In genomic region chr6:107458687-107459282, GRCh38 we compare ENCODE assay signal across 1 cellular context.
TF ChIP-seq lines count a peak whose summit lies in the region.

No MANE protein-coding gene starts in this region.

TF ChIP-seq in HepG2, 621 proteins besides CTCF, POLR2A, EP300 and RAD21 (continued from another document and continues in another):
- TF ChIP-seq, protein P1, sequence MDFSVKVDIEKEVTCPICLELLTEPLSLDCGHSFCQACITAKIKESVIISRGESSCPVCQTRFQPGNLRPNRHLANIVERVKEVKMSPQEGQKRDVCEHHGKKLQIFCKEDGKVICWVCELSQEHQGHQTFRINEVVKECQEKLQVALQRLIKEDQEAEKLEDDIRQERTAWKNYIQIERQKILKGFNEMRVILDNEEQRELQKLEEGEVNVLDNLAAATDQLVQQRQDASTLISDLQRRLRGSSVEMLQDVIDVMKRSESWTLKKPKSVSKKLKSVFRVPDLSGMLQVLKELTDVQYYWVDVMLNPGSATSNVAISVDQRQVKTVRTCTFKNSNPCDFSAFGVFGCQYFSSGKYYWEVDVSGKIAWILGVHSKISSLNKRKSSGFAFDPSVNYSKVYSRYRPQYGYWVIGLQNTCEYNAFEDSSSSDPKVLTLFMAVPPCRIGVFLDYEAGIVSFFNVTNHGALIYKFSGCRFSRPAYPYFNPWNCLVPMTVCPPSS (IDR thresholded peaks at IDR 0.05) = no peak
- 0 out of 2 replicates have a peak, but pooled peaks have one; percentile 50 for TF ChIP-seq ZNF550 (CRISPR knock-in tag; IDR thresholded peaks at IDR 0.05; ENCODE audit: borderline replicate concordance)
- no peak for TF ChIP-seq ZNF878 (CRISPR knock-in tag; IDR thresholded peaks at IDR 0.05)
- no peak for TF ChIP-seq ZNF776 (CRISPR knock-in tag; IDR thresholded peaks at IDR 0.05)
- no peak for TF ChIP-seq ZNF136 (CRISPR knock-in tag; IDR thresholded peaks at IDR 0.05; ENCODE audit: low read depth)
- TF ChIP-seq ZNF720 (CRISPR knock-in tag; IDR thresholded peaks at IDR 0.05) = no peak
- no peak for TF ChIP-seq GATAD1 (CRISPR knock-in tag; IDR thresholded peaks at IDR 0.05)
- TF ChIP-seq, protein P2, sequence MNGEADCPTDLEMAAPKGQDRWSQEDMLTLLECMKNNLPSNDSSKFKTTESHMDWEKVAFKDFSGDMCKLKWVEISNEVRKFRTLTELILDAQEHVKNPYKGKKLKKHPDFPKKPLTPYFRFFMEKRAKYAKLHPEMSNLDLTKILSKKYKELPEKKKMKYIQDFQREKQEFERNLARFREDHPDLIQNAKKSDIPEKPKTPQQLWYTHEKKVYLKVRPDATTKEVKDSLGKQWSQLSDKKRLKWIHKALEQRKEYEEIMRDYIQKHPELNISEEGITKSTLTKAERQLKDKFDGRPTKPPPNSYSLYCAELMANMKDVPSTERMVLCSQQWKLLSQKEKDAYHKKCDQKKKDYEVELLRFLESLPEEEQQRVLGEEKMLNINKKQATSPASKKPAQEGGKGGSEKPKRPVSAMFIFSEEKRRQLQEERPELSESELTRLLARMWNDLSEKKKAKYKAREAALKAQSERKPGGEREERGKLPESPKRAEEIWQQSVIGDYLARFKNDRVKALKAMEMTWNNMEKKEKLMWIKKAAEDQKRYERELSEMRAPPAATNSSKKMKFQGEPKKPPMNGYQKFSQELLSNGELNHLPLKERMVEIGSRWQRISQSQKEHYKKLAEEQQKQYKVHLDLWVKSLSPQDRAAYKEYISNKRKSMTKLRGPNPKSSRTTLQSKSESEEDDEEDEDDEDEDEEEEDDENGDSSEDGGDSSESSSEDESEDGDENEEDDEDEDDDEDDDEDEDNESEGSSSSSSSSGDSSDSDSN (CRISPR knock-in tag; IDR thresholded peaks at IDR 0.05) = no peak
- TF ChIP-seq ZNF468 (CRISPR knock-in tag; IDR thresholded peaks at IDR 0.05) = 0 out of 2 replicates have a peak, but pooled peaks have one; percentile 54
- peak; percentile 1; the same call in 1 of the 2 replicates for TF ChIP-seq STAG1 (CRISPR knock-in tag; IDR thresholded peaks at IDR 0.05)
- no peak for TF ChIP-seq RBFOX2 (IDR thresholded peaks at IDR 0.05; ENCODE audit: low read depth, low read length)
- peak; percentile 17; the same call in 1 of the 2 replicates for TF ChIP-seq RFX5 (IDR thresholded peaks at IDR 0.05; ENCODE audit: low read depth, low read length)
- 0 out of 2 replicates have a peak, but pooled peaks have one; percentile 36 for TF ChIP-seq HHEX (CRISPR knock-in tag; IDR thresholded peaks at IDR 0.05)
- no peak for TF ChIP-seq BATF2 (CRISPR knock-in tag; IDR thresholded peaks at IDR 0.05)
- TF ChIP-seq HNRNPL (IDR thresholded peaks at IDR 0.05; ENCODE audit: low read depth, low read length) = no peak
- TF ChIP-seq ZNF180 (CRISPR knock-in tag; IDR thresholded peaks at IDR 0.05; ENCODE audit: borderline replicate concordance, low read depth) = no peak
- no peak for TF ChIP-seq ZSCAN12 (CRISPR knock-in tag; IDR thresholded peaks at IDR 0.05)
- no peak for TF ChIP-seq ZFP36L1 (CRISPR knock-in tag; IDR thresholded peaks at IDR 0.05)
- TF ChIP-seq ARHGAP35 (CRISPR knock-in tag; IDR thresholded peaks at IDR 0.05; ENCODE audit: borderline replicate concordance) = no peak
- TF ChIP-seq ZNF768 (CRISPR knock-in tag; IDR thresholded peaks at IDR 0.05) = peak; percentile 20; the same call in 1 of the 2 replicates
- TF ChIP-seq HDAC1 (CRISPR knock-in tag; IDR thresholded peaks at IDR 0.05) = peak; percentile 41; the same call in 1 of the 2 replicates
- peak; percentile 88 for TF ChIP-seq ZNF225 (CRISPR knock-in tag; IDR thresholded peaks at IDR 0.05)
- no peak for TF ChIP-seq HOXA9 (CRISPR knock-in tag; IDR thresholded peaks at IDR 0.05; ENCODE audit: borderline replicate concordance)
- no peak for TF ChIP-seq SIN3A (IDR thresholded peaks at IDR 0.05; ENCODE audit: borderline replicate concordance, low read depth, low read length)
- no peak for TF ChIP-seq NR2F1 (CRISPR knock-in tag; IDR thresholded peaks at IDR 0.05)
- TF ChIP-seq, protein P3, sequence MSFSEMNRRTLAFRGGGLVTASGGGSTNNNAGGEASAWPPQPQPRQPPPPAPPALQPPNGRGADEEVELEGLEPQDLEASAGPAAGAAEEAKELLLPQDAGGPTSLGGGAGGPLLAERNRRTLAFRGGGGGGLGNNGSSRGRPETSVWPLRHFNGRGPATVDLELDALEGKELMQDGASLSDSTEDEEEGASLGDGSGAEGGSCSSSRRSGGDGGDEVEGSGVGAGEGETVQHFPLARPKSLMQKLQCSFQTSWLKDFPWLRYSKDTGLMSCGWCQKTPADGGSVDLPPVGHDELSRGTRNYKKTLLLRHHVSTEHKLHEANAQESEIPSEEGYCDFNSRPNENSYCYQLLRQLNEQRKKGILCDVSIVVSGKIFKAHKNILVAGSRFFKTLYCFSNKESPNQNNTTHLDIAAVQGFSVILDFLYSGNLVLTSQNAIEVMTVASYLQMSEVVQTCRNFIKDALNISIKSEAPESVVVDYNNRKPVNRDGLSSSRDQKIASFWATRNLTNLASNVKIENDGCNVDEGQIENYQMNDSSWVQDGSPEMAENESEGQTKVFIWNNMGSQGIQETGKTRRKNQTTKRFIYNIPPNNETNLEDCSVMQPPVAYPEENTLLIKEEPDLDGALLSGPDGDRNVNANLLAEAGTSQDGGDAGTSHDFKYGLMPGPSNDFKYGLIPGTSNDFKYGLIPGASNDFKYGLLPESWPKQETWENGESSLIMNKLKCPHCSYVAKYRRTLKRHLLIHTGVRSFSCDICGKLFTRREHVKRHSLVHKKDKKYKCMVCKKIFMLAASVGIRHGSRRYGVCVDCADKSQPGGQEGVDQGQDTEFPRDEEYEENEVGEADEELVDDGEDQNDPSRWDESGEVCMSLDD (CRISPR knock-in tag; IDR thresholded peaks at IDR 0.05; ENCODE audit: borderline replicate concordance) = 0 out of 2 replicates have a peak, but pooled peaks have one; percentile 24
- no peak for TF ChIP-seq ZNF563 (CRISPR knock-in tag; IDR thresholded peaks at IDR 0.05)
- TF ChIP-seq EED (CRISPR knock-in tag; IDR thresholded peaks at IDR 0.05) = no peak
- no peak for TF ChIP-seq ZMYM4 (CRISPR knock-in tag; IDR thresholded peaks at IDR 0.05)
- TF ChIP-seq, protein P4, sequence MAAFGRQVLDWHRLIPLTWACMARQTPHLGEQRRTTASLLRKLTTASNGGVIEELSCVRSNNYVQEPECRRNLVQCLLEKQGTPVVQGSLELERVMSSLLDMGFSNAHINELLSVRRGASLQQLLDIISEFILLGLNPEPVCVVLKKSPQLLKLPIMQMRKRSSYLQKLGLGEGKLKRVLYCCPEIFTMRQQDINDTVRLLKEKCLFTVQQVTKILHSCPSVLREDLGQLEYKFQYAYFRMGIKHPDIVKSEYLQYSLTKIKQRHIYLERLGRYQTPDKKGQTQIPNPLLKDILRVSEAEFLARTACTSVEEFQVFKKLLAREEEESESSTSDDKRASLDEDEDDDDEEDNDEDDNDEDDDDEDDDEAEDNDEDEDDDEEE (CRISPR knock-in tag; IDR thresholded peaks at IDR 0.05) = peak; percentile 21; the same call in 1 of the 2 replicates
- TF ChIP-seq SATB2 (CRISPR knock-in tag; IDR thresholded peaks at IDR 0.05) = peak; percentile 42; the same call in 1 of the 2 replicates
- no peak for TF ChIP-seq ETS1 (CRISPR knock-in tag; IDR thresholded peaks at IDR 0.05)
- no peak for TF ChIP-seq ZNF24 (IDR thresholded peaks at IDR 0.05)
- no peak for TF ChIP-seq MXD1 (CRISPR knock-in tag; IDR thresholded peaks at IDR 0.05)
- no peak for TF ChIP-seq ELF4 (CRISPR knock-in tag; IDR thresholded peaks at IDR 0.05; ENCODE audit: borderline replicate concordance)
- 0 out of 2 replicates have a peak, but pooled peaks have one; percentile 49 for TF ChIP-seq ZNF232 (CRISPR knock-in tag; IDR thresholded peaks at IDR 0.05; ENCODE audit: borderline replicate concordance)
- no peak for TF ChIP-seq TOE1 (CRISPR knock-in tag; IDR thresholded peaks at IDR 0.05)
- TF ChIP-seq, protein P5, sequence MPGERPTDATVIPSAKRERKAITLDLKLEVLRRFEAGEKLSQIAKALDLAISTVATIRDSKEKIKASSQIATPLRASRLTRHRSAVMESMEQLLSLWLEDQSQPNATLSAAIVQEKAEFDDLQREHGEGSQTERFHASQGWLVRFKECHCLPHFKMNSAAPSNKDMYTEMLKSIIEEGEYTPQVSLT (CRISPR knock-in tag; IDR thresholded peaks at IDR 0.05; ENCODE audit: borderline replicate concordance, low read depth) = no peak
- no peak for TF ChIP-seq KAT8 (CRISPR knock-in tag; IDR thresholded peaks at IDR 0.05)
- TF ChIP-seq ZNF766 (CRISPR knock-in tag; IDR thresholded peaks at IDR 0.05; ENCODE audit: borderline replicate concordance) = peak; percentile 30; the same call in 1 of the 2 replicates
- TF ChIP-seq ZNF34 (CRISPR knock-in tag; IDR thresholded peaks at IDR 0.05; ENCODE audit: borderline replicate concordance) = no peak
- peak; percentile 88 for TF ChIP-seq MTA1 (CRISPR knock-in tag; IDR thresholded peaks at IDR 0.05; ENCODE audit: borderline replicate concordance)
- no peak for TF ChIP-seq ARNT2 (CRISPR knock-in tag; IDR thresholded peaks at IDR 0.05; ENCODE audit: low read depth)
- no peak for TF ChIP-seq ZNF572 (CRISPR knock-in tag; IDR thresholded peaks at IDR 0.05)
- 0 out of 2 replicates have a peak, but pooled peaks have one; percentile 9 for TF ChIP-seq PCBP1 (IDR thresholded peaks at IDR 0.05; ENCODE audit: borderline replicate concordance, low read depth, low read length)
- TF ChIP-seq ZNF382 (CRISPR knock-in tag; IDR thresholded peaks at IDR 0.05; ENCODE audit: borderline replicate concordance) = no peak
- 0 out of 2 replicates have a peak, but pooled peaks have one; percentile 61 for TF ChIP-seq FOXC1 (CRISPR knock-in tag; IDR thresholded peaks at IDR 0.05; ENCODE audit: borderline replicate concordance)
- TF ChIP-seq HNF4G (IDR thresholded peaks at IDR 0.05; ENCODE audit: borderline replicate concordance, low read depth, low read length) = no peak
- TF ChIP-seq HNF4G (CRISPR knock-in tag; IDR thresholded peaks at IDR 0.05; ENCODE audit: borderline replicate concordance, low read depth) = no peak
- TF ChIP-seq, protein P6, sequence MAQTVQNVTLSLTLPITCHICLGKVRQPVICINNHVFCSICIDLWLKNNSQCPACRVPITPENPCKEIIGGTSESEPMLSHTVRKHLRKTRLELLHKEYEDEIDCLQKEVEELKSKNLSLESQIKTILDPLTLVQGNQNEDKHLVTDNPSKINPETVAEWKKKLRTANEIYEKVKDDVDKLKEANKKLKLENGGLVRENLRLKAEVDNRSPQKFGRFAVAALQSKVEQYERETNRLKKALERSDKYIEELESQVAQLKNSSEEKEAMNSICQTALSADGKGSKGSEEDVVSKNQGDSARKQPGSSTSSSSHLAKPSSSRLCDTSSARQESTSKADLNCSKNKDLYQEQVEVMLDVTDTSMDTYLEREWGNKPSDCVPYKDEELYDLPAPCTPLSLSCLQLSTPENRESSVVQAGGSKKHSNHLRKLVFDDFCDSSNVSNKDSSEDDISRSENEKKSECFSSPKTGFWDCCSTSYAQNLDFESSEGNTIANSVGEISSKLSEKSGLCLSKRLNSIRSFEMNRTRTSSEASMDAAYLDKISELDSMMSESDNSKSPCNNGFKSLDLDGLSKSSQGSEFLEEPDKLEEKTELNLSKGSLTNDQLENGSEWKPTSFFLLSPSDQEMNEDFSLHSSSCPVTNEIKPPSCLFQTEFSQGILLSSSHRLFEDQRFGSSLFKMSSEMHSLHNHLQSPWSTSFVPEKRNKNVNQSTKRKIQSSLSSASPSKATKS (CRISPR knock-in tag; IDR thresholded peaks at IDR 0.05) = no peak
- 0 out of 2 replicates have a peak, but pooled peaks have one; percentile 20 for TF ChIP-seq ZSCAN25 (CRISPR knock-in tag; IDR thresholded peaks at IDR 0.05)
- no peak for TF ChIP-seq ZNF570 (CRISPR knock-in tag; IDR thresholded peaks at IDR 0.05; ENCODE audit: borderline replicate concordance)
- peak; percentile 90 for TF ChIP-seq ZNF619 (CRISPR knock-in tag; IDR thresholded peaks at IDR 0.05)
- no peak for TF ChIP-seq GABPA (IDR thresholded peaks at IDR 0.05; ENCODE audit: low read depth, low read length)
- TF ChIP-seq GABPA (CRISPR knock-in tag; IDR thresholded peaks at IDR 0.05; ENCODE audit: low read depth) = no peak
- no peak for TF ChIP-seq ZNF501 (CRISPR knock-in tag; IDR thresholded peaks at IDR 0.05)
- peak; percentile 28 for TF ChIP-seq ZNF883 (CRISPR knock-in tag; IDR thresholded peaks at IDR 0.05; ENCODE audit: not compliant biosample characterization)
- TF ChIP-seq, protein P7, sequence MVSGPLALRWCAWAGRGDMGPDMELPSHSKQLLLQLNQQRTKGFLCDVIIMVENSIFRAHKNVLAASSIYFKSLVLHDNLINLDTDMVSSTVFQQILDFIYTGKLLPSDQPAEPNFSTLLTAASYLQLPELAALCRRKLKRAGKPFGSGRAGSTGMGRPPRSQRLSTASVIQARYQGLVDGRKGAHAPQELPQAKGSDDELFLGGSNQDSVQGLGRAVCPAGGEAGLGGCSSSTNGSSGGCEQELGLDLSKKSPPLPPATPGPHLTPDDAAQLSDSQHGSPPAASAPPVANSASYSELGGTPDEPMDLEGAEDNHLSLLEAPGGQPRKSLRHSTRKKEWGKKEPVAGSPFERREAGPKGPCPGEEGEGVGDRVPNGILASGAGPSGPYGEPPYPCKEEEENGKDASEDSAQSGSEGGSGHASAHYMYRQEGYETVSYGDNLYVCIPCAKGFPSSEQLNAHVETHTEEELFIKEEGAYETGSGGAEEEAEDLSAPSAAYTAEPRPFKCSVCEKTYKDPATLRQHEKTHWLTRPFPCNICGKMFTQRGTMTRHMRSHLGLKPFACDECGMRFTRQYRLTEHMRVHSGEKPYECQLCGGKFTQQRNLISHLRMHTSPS (CRISPR knock-in tag; IDR thresholded peaks at IDR 0.05; ENCODE audit: low read depth) = peak; percentile 36; the same call in 1 of the 2 replicates
- TF ChIP-seq ZNF564 (CRISPR knock-in tag; IDR thresholded peaks at IDR 0.05) = 0 out of 2 replicates have a peak, but pooled peaks have one; percentile 45
- TF ChIP-seq ZNF326 (CRISPR knock-in tag; IDR thresholded peaks at IDR 0.05; ENCODE audit: borderline replicate concordance) = no peak
- no peak for TF ChIP-seq ZNF160 (CRISPR knock-in tag; IDR thresholded peaks at IDR 0.05)
- 0 out of 2 replicates have a peak, but pooled peaks have one; percentile 36 for TF ChIP-seq MZF1 (CRISPR knock-in tag; IDR thresholded peaks at IDR 0.05; ENCODE audit: borderline replicate concordance)
